Comparison of ENCODE assay signal across 1 cellular context in the genomic region with DNA sequence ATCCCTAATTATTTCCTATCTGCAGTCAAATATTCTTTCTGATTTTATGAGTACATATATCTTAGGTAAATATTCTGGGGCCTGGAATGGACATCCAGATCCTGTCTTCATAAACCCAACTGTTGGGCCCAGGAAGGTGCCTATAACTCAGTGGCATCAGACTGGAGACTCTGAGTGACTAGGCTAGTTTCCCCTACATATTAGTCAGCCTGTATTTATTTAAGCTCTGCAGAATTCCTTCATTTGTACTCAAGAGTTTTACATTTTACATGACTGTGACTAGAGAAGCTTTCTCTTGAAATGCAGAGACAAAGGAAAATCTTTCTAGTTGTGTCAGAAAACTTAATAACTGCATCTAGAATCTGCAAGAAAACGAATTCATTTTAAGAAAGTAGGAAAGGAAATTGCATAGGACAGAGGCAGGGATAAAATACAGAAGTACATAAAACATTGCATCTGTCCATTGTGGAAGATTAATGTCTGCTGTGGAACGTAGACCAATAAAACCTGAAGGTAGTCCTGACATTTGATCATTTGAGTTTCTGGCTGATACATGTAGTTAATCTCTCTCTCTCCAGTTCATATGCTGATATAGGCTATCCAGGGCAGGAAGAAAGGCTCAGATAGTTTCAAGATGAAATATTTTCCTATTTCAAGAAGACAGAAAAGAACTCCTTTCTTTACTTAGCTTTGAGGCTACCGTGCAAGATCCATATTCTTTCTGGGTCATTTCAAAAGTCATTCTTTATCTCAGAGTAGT.
TF ChIP-seq lines count a peak whose summit lies in the region.

No MANE protein-coding gene starts in this region.

TF ChIP-seq in WTC11, 78 proteins besides CTCF, POLR2A, EP300 and RAD21 (continued from another document):
- TF ChIP-seq ELF4 (CRISPR knock-in tag; IDR thresholded peaks at IDR 0.05; ENCODE audit: low read depth) (no peak), GRHL2 (CRISPR knock-in tag; IDR thresholded peaks at IDR 0.05; ENCODE audit: insufficient replicate concordance, severe bottlenecking) (no peak), KAT7 (CRISPR knock-in tag; IDR thresholded peaks at IDR 0.05; ENCODE audit: borderline replicate concordance) (no peak), TEAD4 (CRISPR knock-in tag; IDR thresholded peaks at IDR 0.05) (no peak), MYBL2 (CRISPR knock-in tag; IDR thresholded peaks at IDR 0.05) (no peak), ZNF138 (CRISPR knock-in tag; conservative IDR thresholded peaks at IDR 0.05) (no peak)
- TF ChIP-seq, protein P1, sequence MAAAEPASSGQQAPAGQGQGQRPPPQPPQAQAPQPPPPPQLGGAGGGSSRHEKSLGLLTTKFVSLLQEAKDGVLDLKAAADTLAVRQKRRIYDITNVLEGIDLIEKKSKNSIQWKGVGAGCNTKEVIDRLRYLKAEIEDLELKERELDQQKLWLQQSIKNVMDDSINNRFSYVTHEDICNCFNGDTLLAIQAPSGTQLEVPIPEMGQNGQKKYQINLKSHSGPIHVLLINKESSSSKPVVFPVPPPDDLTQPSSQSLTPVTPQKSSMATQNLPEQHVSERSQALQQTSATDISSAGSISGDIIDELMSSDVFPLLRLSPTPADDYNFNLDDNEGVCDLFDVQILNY (CRISPR knock-in tag; IDR thresholded peaks at IDR 0.05), result no peak
- TF ChIP-seq, protein P2, sequence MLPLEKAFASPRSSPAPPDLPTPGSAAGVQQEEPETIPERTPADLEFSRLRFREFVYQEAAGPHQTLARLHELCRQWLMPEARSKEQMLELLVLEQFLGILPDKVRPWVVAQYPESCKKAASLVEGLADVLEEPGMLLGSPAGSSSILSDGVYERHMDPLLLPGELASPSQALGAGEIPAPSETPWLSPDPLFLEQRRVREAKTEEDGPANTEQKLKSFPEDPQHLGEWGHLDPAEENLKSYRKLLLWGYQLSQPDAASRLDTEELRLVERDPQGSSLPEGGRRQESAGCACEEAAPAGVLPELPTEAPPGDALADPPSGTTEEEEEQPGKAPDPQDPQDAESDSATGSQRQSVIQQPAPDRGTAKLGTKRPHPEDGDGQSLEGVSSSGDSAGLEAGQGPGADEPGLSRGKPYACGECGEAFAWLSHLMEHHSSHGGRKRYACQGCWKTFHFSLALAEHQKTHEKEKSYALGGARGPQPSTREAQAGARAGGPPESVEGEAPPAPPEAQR (CRISPR knock-in tag; IDR thresholded peaks at IDR 0.05), result no peak
